Comparison of ENCODE assay signal across 25 cellular contexts in genomic region chr15:37165420-37165819, GRCh38.
"Had no signal": no experiment of that assay in that cellular context is flagged by ENCODE, and none has a peak within 500 bp of the region (broad histone marks: within the 10 kb centered on the region; RNA-seq: fewer than 3 reads in every experiment).

No MANE protein-coding gene starts in this region.

- H3K27ac Mint-ChIP-seq: immature natural killer cell; naive thymus-derived CD8-positive, alpha-beta T cell; nephron; stimulated activated effector memory CD8-positive, alpha-beta T cell treated with anti-CD3 and anti-CD28 coated beads, Interleukin-12 subunit alpha, Interleukin-12 subunit beta, amount 100 ng/mL, for 72 hours; stimulated activated naive CD8-positive, alpha-beta T cell treated with anti-CD3 and anti-CD28 coated beads, Interleukin-15, Interleukin-2, amounts not matched to agents 100 ng/mL and 50 ng/mL, for 24 hours had no signal

- H3K4me1 ChIP-seq: lower lobe of right lung, pancreas, prostate gland, suprapubic skin, tibial artery, upper lobe of right lung had no signal

- H3K9me3 ChIP-seq: lower lobe of right lung, pancreas, prostate gland, suprapubic skin, thoracic aorta, tibial artery, upper lobe of right lung had no signal

- DNase-seq: hypothalamus; immature natural killer cell; kidney; lower lobe of right lung; mammary epithelial cell; mesenchymal stem cell; naive thymus-derived CD8-positive, alpha-beta T cell; nucleus accumbens; pancreas; posterior cingulate gyrus; stimulated activated CD4-positive, alpha-beta T cell treated with anti-CD3 and anti-CD28 coated beads, Interleukin-12 subunit alpha, Interleukin-12 subunit beta, amount 100 ng/mL, for 4 hours; stimulated activated CD4-positive, alpha-beta T cell treated with anti-CD3 and anti-CD28 coated beads, Interleukin-4, amount 100 ng/mL, for 24 hours; stimulated activated naive CD4-positive, alpha-beta T cell; tibial artery; trophoblast cell; upper lobe of right lung had no signal

- H3K27me3 Mint-ChIP-seq: stimulated activated naive CD8-positive, alpha-beta T cell treated with anti-CD3 and anti-CD28 coated beads, Interleukin-15, Interleukin-2, amounts not matched to agents 100 ng/mL and 50 ng/mL, for 24 hours had no signal

- H3K4me3 Mint-ChIP-seq: immature natural killer cell; naive thymus-derived CD8-positive, alpha-beta T cell; nephron; neural crest cell; stimulated activated effector memory CD8-positive, alpha-beta T cell treated with anti-CD3 and anti-CD28 coated beads, Interleukin-12 subunit alpha, Interleukin-12 subunit beta, amount 100 ng/mL, for 72 hours; stimulated activated naive CD8-positive, alpha-beta T cell treated with anti-CD3 and anti-CD28 coated beads, Interleukin-15, Interleukin-2, amounts not matched to agents 100 ng/mL and 50 ng/mL, for 24 hours had no signal

- H3K9me3 Mint-ChIP-seq: neural crest cell; stimulated activated naive CD8-positive, alpha-beta T cell treated with anti-CD3 and anti-CD28 coated beads, Interleukin-15, Interleukin-2, amounts not matched to agents 100 ng/mL and 50 ng/mL, for 24 hours had no signal

- H3K36me3 ChIP-seq: lower lobe of right lung, pancreas, prostate gland, suprapubic skin, thoracic aorta, tibial artery, upper lobe of right lung had no signal

- H3K36me3 Mint-ChIP-seq: immature natural killer cell; naive thymus-derived CD8-positive, alpha-beta T cell; stimulated activated effector memory CD8-positive, alpha-beta T cell treated with anti-CD3 and anti-CD28 coated beads, Interleukin-12 subunit alpha, Interleukin-12 subunit beta, amount 100 ng/mL, for 72 hours had no signal

- H3K27ac ChIP-seq: lower lobe of right lung, pancreas, prostate gland, skin epidermis, suprapubic skin, thoracic aorta, tibial artery, upper lobe of right lung had no signal

- H3K4me3 ChIP-seq: lower lobe of right lung, pancreas, prostate gland, skin epidermis, suprapubic skin, thoracic aorta, tibial artery, upper lobe of right lung had no signal

- H3K4me1 Mint-ChIP-seq: immature natural killer cell; naive thymus-derived CD8-positive, alpha-beta T cell; nephron; neural crest cell; stimulated activated effector memory CD8-positive, alpha-beta T cell treated with anti-CD3 and anti-CD28 coated beads, Interleukin-12 subunit alpha, Interleukin-12 subunit beta, amount 100 ng/mL, for 72 hours had no signal

- ATAC-seq: lower lobe of right lung; naive thymus-derived CD8-positive, alpha-beta T cell; pancreas; sciatic nerve; stimulated activated effector memory CD8-positive, alpha-beta T cell treated with anti-CD3 and anti-CD28 coated beads, Interleukin-12 subunit alpha, Interleukin-12 subunit beta, amount 100 ng/mL, for 72 hours; upper lobe of right lung had no signal

- H3K27me3 ChIP-seq: pancreas, suprapubic skin, tibial artery, upper lobe of right lung had no signal
